ENCODE assay signal across 24 cellular contexts in genomic region chr17:64648234-64648633, GRCh38. TPM values are rescaled to one million over a fixed set of nuclear protein-coding genes. Genes with fewer than 3 reads are reported as not detected.
DNase-seq lines count a peak whose midpoint lies in the region; TF ChIP-seq lines count a peak whose summit lies in the region.
"Had no signal": no experiment of that assay in that cellular context is flagged by ENCODE, and none has a peak within 500 bp of the region (broad histone marks: within the 10 kb centered on the region; RNA-seq: fewer than 3 reads in every experiment).

No MANE protein-coding gene starts in this region.

- peaks cover 22% of the 10 kb centered on the region for H3K36me3 ChIP-seq in mammary epithelial cell (ENCODE audit: insufficient read depth, low read length)
- H3K36me3 ChIP-seq in SJCRH30 = no peaks in the 10 kb centered on the region; the same call in 1 of the 2 replicates
- H3K36me3 ChIP-seq: thyroid gland, vagina had no signal

- 100% methylated on average over 1 of the region's 1 CpG for WGBS in mammary epithelial cell (ENCODE audit: low coverage, missing lambda C conversion rate)

- H3K9me3 Mint-ChIP-seq in MCF 10A (ENCODE audit: unreplicated experiment) = no peaks in the 10 kb centered on the region
- no peaks in the 10 kb centered on the region for H3K9me3 Mint-ChIP-seq in activated naive CD8-positive, alpha-beta T cell treated with anti-CD3 and anti-CD28 coated beads for 36 hours

- H3K27ac ChIP-seq in mammary epithelial cell (ENCODE audit: insufficient read depth, low read depth, low read length) = no peak overlapping the region
- no peak overlapping the region for H3K27ac ChIP-seq in SJCRH30
- H3K27ac ChIP-seq: BLaER1, spleen, stomach, thyroid gland, vagina had no signal

- dilution Hi-C loops in mammary epithelial cell (cut with HindIII; ENCODE audit: low sequenced_read_pairs) = no loop called here

- in situ Hi-C loops in mammary epithelial cell (cut with MboI; ENCODE audit: low sequenced_read_pairs in 2 of 2) = no loop called here

- no peaks in the 10 kb centered on the region for H3K9me3 ChIP-seq in mammary epithelial cell (replicated peaks; ENCODE audit: insufficient read depth, low read length)
- H3K9me3 ChIP-seq in SJCRH30 (replicated peaks) = no peaks in the 10 kb centered on the region
- H3K9me3 ChIP-seq: BLaER1, spleen, stomach, thyroid gland, vagina had no signal

- H3K4me3 ChIP-seq in mammary epithelial cell (replicated peaks in 1 of 3; ENCODE audit: insufficient read depth in 1 of 3, low read depth in 2 of 3, low read length in 3 of 3) (no peak overlapping the region), SJCRH30 (no peak overlapping the region)
- H3K4me3 ChIP-seq: BLaER1, spleen, stomach, thyroid gland, vagina had no signal

- H3K27me3 ChIP-seq in mammary epithelial cell (ENCODE audit: insufficient read depth, low read length) (no peaks in the 10 kb centered on the region), SJCRH30 (no peaks in the 10 kb centered on the region)
- H3K27me3 ChIP-seq: BLaER1, spleen, stomach, thyroid gland, vagina had no signal

- H3K4me1 Mint-ChIP-seq in MCF 10A (ENCODE audit: insufficient read depth, unreplicated experiment) = peaks cover 29% of the 10 kb centered on the region
- peaks cover 37% of the 10 kb centered on the region for H3K4me1 Mint-ChIP-seq in activated naive CD8-positive, alpha-beta T cell treated with anti-CD3 and anti-CD28 coated beads for 36 hours

- no peak overlapping the region for H3K4me3 Mint-ChIP-seq in MCF 10A (ENCODE audit: unreplicated experiment)
- H3K4me3 Mint-ChIP-seq in activated naive CD8-positive, alpha-beta T cell treated with anti-CD3 and anti-CD28 coated beads for 36 hours = no peak overlapping the region
- H3K4me3 Mint-ChIP-seq: brain had no signal

- DNase-seq in MCF 10A (ENCODE audit: unreplicated experiment) = no peak
- no peak for DNase-seq in mammary epithelial cell
- no peak for DNase-seq in activated naive CD8-positive, alpha-beta T cell treated with anti-CD3 and anti-CD28 coated beads for 36 hours
- peak; percentile 30 for DNase-seq in fibroblast of gingiva (ENCODE audit: low read depth)
- no peak for DNase-seq in NCI-H524 treated with DMSO at 0.1 percent for 48 hours (lab: John Stamatoyannopoulos, UW)
- DNase-seq in NCI-H2227 (lab: John Stamatoyannopoulos, UW; ENCODE audit: unreplicated experiment) = no peak
- DNase-seq in SJCRH30 = no peak
- DNase-seq in A172 (ENCODE audit: low spot score) = no peak
- DNase-seq: activated naive CD4-positive, alpha-beta T cell; activated T-cell treated with anti-CD3 and anti-CD28 coated beads, Interleukin-2, amount 50 U/mL, for 48 hours; cerebellar nuclear complex; DMS 273 treated with DMSO at 0.1 percent for 48 hours; NCI-H2029 treated with DMSO at 0.1 percent for 48 hours; NCI-H69; right cardiac atrium; SHP77 treated with DMSO at 0.1 percent for 48 hours; spleen; stimulated activated CD4-positive, alpha-beta T cell treated with anti-CD3 and anti-CD28 coated beads, Interleukin-2, amount 100 ng/mL, for 24 hours; stomach; SW 1271; thyroid gland had no signal

- H3K4me2 ChIP-seq in mammary epithelial cell (ENCODE audit: insufficient read depth, low read depth, low read length) = no peak overlapping the region
- H3K4me2 ChIP-seq: BLaER1 had no signal

- H3K27ac Mint-ChIP-seq in MCF 10A (ENCODE audit: low read depth, unreplicated experiment) = peak overlapping the region; percentile 53
- H3K27ac Mint-ChIP-seq in activated naive CD8-positive, alpha-beta T cell treated with anti-CD3 and anti-CD28 coated beads for 36 hours = peak overlapping the region; percentile 36

- CTCF ChIA-PET in MCF 10A (lab: Yijun Ruan, JAX) (interaction anchor here (0.8 to 2.4 kb wide), 4 partner anchors 10 to 226 kb away, joined by 3 to 7 read pairs (median 6); no protein-coding TSS in a partner anchor), mammary epithelial cell (lab: Charles Lee; ENCODE audit: low non-redundant PET) (no interaction called here)

- TF ChIP-seq CTCF in MCF 10A (IDR thresholded peaks at IDR 0.05; ENCODE audit: unreplicated experiment) (no peak), mammary epithelial cell (conservative IDR thresholded peaks at IDR 0.05 in 1 of 2, IDR thresholded peaks at IDR 0.05 in 1 of 2; ENCODE audit: extremely low read depth in 1 of 2, insufficient read depth in 1 of 2, low read depth in 1 of 2, low read length in 2 of 2) (no peak)

- POLR2A ChIA-PET in MCF 10A (lab: Yijun Ruan, JAX) = interaction anchor here (1.6 kb wide), 1 partner anchor 9 kb away, joined by 4 read pairs; no protein-coding TSS in a partner anchor

- H2AFZ ChIP-seq in mammary epithelial cell (ENCODE audit: low read depth, low read length) = no peak overlapping the region

- peaks cover 99% of the 10 kb centered on the region for H3K79me2 ChIP-seq in mammary epithelial cell (ENCODE audit: insufficient read depth, low read length)

- H3K36me3 Mint-ChIP-seq in MCF 10A (ENCODE audit: insufficient read depth, unreplicated experiment) = peaks cover 8% of the 10 kb centered on the region
- H3K36me3 Mint-ChIP-seq in activated naive CD8-positive, alpha-beta T cell treated with anti-CD3 and anti-CD28 coated beads for 36 hours = no peaks in the 10 kb centered on the region

- no peaks in the 10 kb centered on the region for H3K27me3 Mint-ChIP-seq in MCF 10A (ENCODE audit: insufficient read depth, unreplicated experiment)
- no peaks in the 10 kb centered on the region for H3K27me3 Mint-ChIP-seq in activated naive CD8-positive, alpha-beta T cell treated with anti-CD3 and anti-CD28 coated beads for 36 hours
- H3K27me3 Mint-ChIP-seq: brain had no signal

- intact Hi-C loops in MCF 10A (cut with micrococcal nuclease) = loop anchor here (2.0 kb wide), 1 partner anchor 141 kb away; the partner anchor contains the start of genes CEP95 and DDX5
- intact Hi-C loops in mammary epithelial cell (cut with micrococcal nuclease) = loop anchor here (2.0 to 5.0 kb wide), 5 partner anchors 41 to 227 kb away; partner anchors contain the start of genes CEP95 and DDX5

- peaks cover 4% of the 10 kb centered on the region for H4K20me1 ChIP-seq in mammary epithelial cell (ENCODE audit: insufficient read depth, low read length)

- peaks cover 21% of the 10 kb centered on the region for H3K4me1 ChIP-seq in mammary epithelial cell (ENCODE audit: insufficient read depth, low read length)
- H3K4me1 ChIP-seq in SJCRH30 = no peaks in the 10 kb centered on the region
- H3K4me1 ChIP-seq: BLaER1 had no signal

- BruUV-seq in MCF 10A (replicated peaks; lab: Mats Ljungman, UMichigan) (no TSS peak), mammary epithelial cell (replicated peaks; lab: Mats Ljungman, UMichigan) (no TSS peak)

- no peak overlapping the region for H3K9ac ChIP-seq in mammary epithelial cell (ENCODE audit: insufficient read depth, low read length)
- H3K9ac ChIP-seq: BLaER1 had no signal

RNA-seq across cellular contexts. Expression of gene SMURF2, which starts 13.9 kb away (rescaled TPM):
- total RNA-seq in MCF 10A (2022) = 49.2 and 55.8 TPM in 2 replicates
- 10 to 100 TPM; 68.7 to 93.7 TPM for total RNA-seq in mammary epithelial cell
- 33.2 TPM for polyA plus RNA-seq in mammary epithelial cell
- polyA minus RNA-seq in mammary epithelial cell = 86.5 TPM
- 10 to 100 TPM; 13.5 to 14.1 TPM for total RNA-seq in activated naive CD8-positive, alpha-beta T cell treated with anti-CD3 and anti-CD28 coated beads for 36 hours
- 22.1 and 26.3 TPM in 2 replicates for total RNA-seq in SJCRH30 (2014; rRNA removed; shearing (Covaris generic))
- 45.6 and 50.8 TPM in 2 replicates for total RNA-seq in A172 (2014; rRNA removed; shearing (Covaris generic))
